8 cellular contexts compared by ENCODE assay signal in genomic region chr14:76955575-76956252, GRCh38.
DNase-seq lines count a peak whose midpoint lies in the region; ATAC-seq, FAIRE-seq and TF ChIP-seq lines count a peak whose summit lies in the region.

No MANE protein-coding gene starts in this region.

- H3K9ac ChIP-seq in fibroblast of lung (ENCODE audit: insufficient read depth, low read length), result peak overlapping the region; percentile 56

- peak; percentile 24 for ATAC-seq in GM23338
- no peak for ATAC-seq in HG03025 (IDR thresholded peaks at IDR 0.05; ENCODE audit: low FRiP score, unreplicated experiment)

- TF ChIP-seq CTCF in GM23338 (conservative IDR thresholded peaks at IDR 0.05; ENCODE audit: low read depth in 2 of 2) (peak in 1 of 2 experiments; percentile 13; a peak in 1 of 4 replicates), fibroblast of lung (conservative IDR thresholded peaks at IDR 0.05 in 1 of 2, IDR thresholded peaks at IDR 0.05 in 1 of 2; ENCODE audit: low read depth in 1 of 2, low read length in 2 of 2) (no peak), neutrophil (IDR thresholded peaks at IDR 0.05) (no peak)

- H3K27me3 Mint-ChIP-seq in GM23338 (ENCODE audit: insufficient read depth, low read depth, poor library complexity), result peaks cover 16% of the 10 kb centered on the region

- H3K36me3 Mint-ChIP-seq in GM23338 (ENCODE audit: low read depth), result no peaks in the 10 kb centered on the region; the same call in 2 of the 3 replicates

- H3K4me3 ChIP-seq in GM23338, result peak overlapping the region; percentile 42
- H3K4me3 ChIP-seq in fibroblast of lung (replicated peaks in 1 of 4; ENCODE audit: control extremely low read depth in 1 of 4, insufficient read depth in 1 of 4, low read depth in 3 of 4, low read length in 4 of 4), result no peak overlapping the region
- peak overlapping the region; percentile 59 to 72 for H3K4me3 ChIP-seq in neutrophil (ENCODE audit: low read depth in 1 of 2, low read length in 1 of 2)

- peak overlapping the region; percentile 98 for H3K27ac ChIP-seq in GM23338 (ENCODE audit: low read depth)
- H3K27ac ChIP-seq in fibroblast of lung (ENCODE audit: insufficient read depth, low read length), result peak overlapping the region; percentile 88
- H3K27ac ChIP-seq in neutrophil, result peak overlapping the region; percentile 97

- H3K27me3 ChIP-seq in GM23338 (ENCODE audit: insufficient read depth) (no peaks in the 10 kb centered on the region), fibroblast of lung (ENCODE audit: control insufficient read depth, insufficient read depth, low read length) (no peaks in the 10 kb centered on the region), neutrophil (no peaks in the 10 kb centered on the region)

- H2AFZ ChIP-seq in GM23338, result no peak overlapping the region
- H2AFZ ChIP-seq in fibroblast of lung (ENCODE audit: low read length), result no peak overlapping the region

- H3K4me2 ChIP-seq in GM23338 (peak overlapping the region; percentile 71), fibroblast of lung (ENCODE audit: extremely low read depth, insufficient read depth, low read length) (peak overlapping the region; percentile 88)

- H3K9me2 ChIP-seq in GM23338 (ENCODE audit: insufficient read depth), result no peaks in the 10 kb centered on the region

- no peaks in the 10 kb centered on the region; the same call in 2 of the 3 replicates for H3K9me3 Mint-ChIP-seq in GM23338

- DNase-seq in EH (ENCODE audit: low read depth) (peak; percentile 88), GM23338 (ENCODE audit: low spot score) (peak; percentile 55), NCI-H460 (ENCODE audit: extremely low read depth, low read depth) (peak; percentile 76), fibroblast of lung (ENCODE audit: low read depth in 2 of 2) (peak; percentile 39 to 49), urothelium cell line (ENCODE audit: low spot score) (peak; percentile 37)
- peak; percentile 46 for DNase-seq in activated CD8-positive, alpha-beta memory T cell treated with anti-CD3 and anti-CD28 coated beads, Interleukin-2, amount 50 U/mL, for 4 hours

- peak overlapping the region; percentile 98 for H3K27ac Mint-ChIP-seq in GM23338

- H3K36me3 ChIP-seq in GM23338 (ENCODE audit: insufficient read depth), result no peaks in the 10 kb centered on the region
- H3K36me3 ChIP-seq in fibroblast of lung (ENCODE audit: control insufficient read depth, insufficient read depth, low read length), result no peaks in the 10 kb centered on the region
- H3K36me3 ChIP-seq in neutrophil, result no peaks in the 10 kb centered on the region

- peak overlapping the region; percentile 56 for H3K4me3 Mint-ChIP-seq in GM23338

- H3F3A ChIP-seq in GM23338 (replicated peaks; ENCODE audit: low read depth), result peaks cover 38% of the 10 kb centered on the region

- H3K4me1 ChIP-seq in GM23338 (ENCODE audit: insufficient read depth) (peaks cover 55% of the 10 kb centered on the region), fibroblast of lung (ENCODE audit: control insufficient read depth, extremely low read depth, insufficient read depth, low read length) (peaks cover 35% of the 10 kb centered on the region), neutrophil (ENCODE audit: control insufficient read depth in 1 of 2, insufficient read depth in 1 of 2, low read depth in 1 of 2, low read length in 1 of 2) (peaks cover 50 to 51% of the 10 kb centered on the region in 2 experiments)

- H4K20me1 ChIP-seq in GM23338 (replicated peaks; ENCODE audit: insufficient read depth) (no peaks in the 10 kb centered on the region), fibroblast of lung (ENCODE audit: control insufficient read depth, extremely low read depth, insufficient read depth, low read length) (no peaks in the 10 kb centered on the region)

- H3K79me2 ChIP-seq in GM23338 (replicated peaks; ENCODE audit: insufficient read depth) (no peaks in the 10 kb centered on the region), fibroblast of lung (ENCODE audit: control insufficient read depth, insufficient read depth, low read length) (no peaks in the 10 kb centered on the region)

- H3K4me1 Mint-ChIP-seq in GM23338, result peaks cover 61% of the 10 kb centered on the region

- H3K9me3 ChIP-seq in fibroblast of lung (ENCODE audit: control insufficient read depth, insufficient read depth, low read depth, low read length) (no peaks in the 10 kb centered on the region), neutrophil (no peaks in the 10 kb centered on the region)

- no peak for FAIRE-seq in urothelium cell line (lab: Jason Lieb, UNC)

TF ChIP-seq in GM23338, 12 proteins besides CTCF, POLR2A, EP300 and RAD21:
- TF ChIP-seq STAT1 (IDR thresholded peaks at IDR 0.05; ENCODE audit: unreplicated experiment) (no peak), ZNF331 (CRISPR knock-in tag; IDR thresholded peaks at IDR 0.05; ENCODE audit: low read depth) (no peak), ETS1 (IDR thresholded peaks at IDR 0.05) (0 out of 2 replicates have a peak, but pooled peaks have one; percentile 27), POLR2AphosphoS5 (IDR thresholded peaks at IDR 0.05; ENCODE audit: low read depth) (no peak)

Comparison
In these comparisons a context has a peak if more than half of its experiments do, and no peak if none do; other contexts are left out.
1. DNase-seq: peak in every context shown above with its lines; median percentile 88 in EH; 76 in NCI-H460; 55 in GM23338; 46 in activated CD8-positive, alpha-beta memory T cell treated with anti-CD3 and anti-CD28 coated beads, Interleukin-2, amount 50 U/mL, for 4 hours; 44 in fibroblast of lung; 37 in urothelium cell line.
2. H3K4me3 ChIP-seq: peak in GM23338 (single experiment) and neutrophil (2 of 2); none in fibroblast of lung (0 of 4).
3. Peak in every context shown above with its lines, with median percentiles within 50 percentile points of each other: H3K27ac ChIP-seq.